In the genomic region with DNA sequence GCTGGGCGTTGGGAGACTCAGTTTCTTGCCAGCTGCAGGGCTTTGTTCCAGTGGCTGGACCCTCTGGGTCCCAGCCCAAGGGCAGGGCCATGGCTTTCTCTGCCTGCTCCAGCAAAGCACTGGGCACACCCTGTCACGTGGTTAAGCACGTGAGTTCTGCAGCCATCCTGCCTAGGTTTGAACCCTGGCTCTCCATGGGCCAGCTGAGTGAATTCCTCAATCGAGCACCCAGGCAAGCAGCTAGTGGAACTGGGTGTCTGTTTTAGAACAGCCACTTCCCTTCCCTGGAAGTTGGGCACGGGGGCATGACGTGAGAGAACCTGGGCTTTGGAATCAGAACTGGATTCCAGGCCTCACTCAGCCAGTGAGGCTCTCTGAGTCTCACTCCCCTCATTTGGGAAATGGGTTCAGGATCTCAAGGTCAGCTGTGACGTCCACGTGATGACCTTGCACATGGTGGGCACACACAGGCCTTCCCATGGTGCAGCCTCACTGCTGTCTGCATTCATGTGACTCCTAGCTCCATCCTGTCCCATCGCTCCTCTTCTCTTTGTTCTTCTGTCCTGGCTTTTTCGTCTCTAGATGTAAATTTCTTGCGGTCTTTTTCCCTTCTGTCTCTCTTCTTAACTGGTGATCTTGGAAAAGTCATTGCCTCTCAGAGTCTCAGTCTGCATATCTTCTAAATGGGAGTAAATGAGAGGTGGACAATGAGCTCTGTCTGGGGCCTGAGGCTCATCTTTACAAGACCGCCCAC, we compare ENCODE assay signal across 8 cellular contexts. TPM values are rescaled to one million over a fixed set of nuclear protein-coding genes. Genes with fewer than 3 reads are reported as not detected.
A peak's percentile ranks its signal among the peaks of the same experiment; 100 is the strongest.
DNase-seq lines count a peak whose midpoint lies in the region; ATAC-seq and TF ChIP-seq lines count a peak whose summit lies in the region.

No MANE protein-coding gene starts in this region.

- H3K4me1 ChIP-seq in esophagus squamous epithelium: peaks cover 23 to 57% (median 25%) of the 10 kb centered on the region in 3 donors

- intact Hi-C loops in activated CD4-positive, alpha-beta T cell treated with anti-CD3 and anti-CD28 coated beads for 36 hours (cut with DNase I, micrococcal nuclease): loop anchor here in 1 of 2 experiments (5.0 kb wide), 3 partner anchors 203 to 1148 kb away; a partner anchor contains a TSS
- intact Hi-C loops in esophagus squamous epithelium (cut with DNase I): no loop called here

- peaks cover 81% of the 10 kb centered on the region for H3K4me1 Mint-ChIP-seq in activated CD4-positive, alpha-beta T cell treated with anti-CD3 and anti-CD28 coated beads for 36 hours

- no peaks in the 10 kb centered on the region for H3K36me3 ChIP-seq in esophagus squamous epithelium

- no peak for ATAC-seq in activated CD4-positive, alpha-beta T cell treated with anti-CD3 and anti-CD28 coated beads for 36 hours
- ATAC-seq in stimulated activated naive CD8-positive, alpha-beta T cell treated with anti-CD3 and anti-CD28 coated beads, Interleukin-15, Interleukin-2, amounts not matched to agents 100 U/mL and 50 U/mL, for 24 hours: no peak
- no peak for ATAC-seq in HG02610 (IDR thresholded peaks at IDR 0.05; ENCODE audit: unreplicated experiment)

- no peaks in the 10 kb centered on the region for H3K27me3 Mint-ChIP-seq in activated CD4-positive, alpha-beta T cell treated with anti-CD3 and anti-CD28 coated beads for 36 hours

- peaks cover 0 to 41% (median 0%) of the 10 kb centered on the region in 4 donors for H3K27me3 ChIP-seq in esophagus squamous epithelium

- no peaks in the 10 kb centered on the region for H3K9me3 Mint-ChIP-seq in activated CD4-positive, alpha-beta T cell treated with anti-CD3 and anti-CD28 coated beads for 36 hours (ENCODE audit: low read depth)

- TF ChIP-seq POLR2A in esophagus squamous epithelium (IDR thresholded peaks at IDR 0.05): no peak

- peaks cover 3% of the 10 kb centered on the region for H3K36me3 Mint-ChIP-seq in activated CD4-positive, alpha-beta T cell treated with anti-CD3 and anti-CD28 coated beads for 36 hours (ENCODE audit: low read depth)

- TF ChIP-seq CTCF in esophagus squamous epithelium (IDR thresholded peaks at IDR 0.05): no peak

- H3K27ac Mint-ChIP-seq in activated CD4-positive, alpha-beta T cell treated with anti-CD3 and anti-CD28 coated beads for 36 hours: peak overlapping the region; percentile 99

- no peak overlapping the region for H3K4me3 ChIP-seq in esophagus squamous epithelium

- peak; percentile 59 for DNase-seq in activated CD4-positive, alpha-beta T cell treated with anti-CD3 and anti-CD28 coated beads for 36 hours
- no peak for DNase-seq in activated CD4-positive, alpha-beta T cell treated with anti-CD3 and anti-CD28 coated beads for 1 hour
- DNase-seq in UCSD-AML1 (lab: John Stamatoyannopoulos, UW; ENCODE audit: unreplicated experiment): peak; percentile 56
- no peak for DNase-seq in esophagus squamous epithelium (lab: John Stamatoyannopoulos, UW)
- DNase-seq in stimulated activated naive CD8-positive, alpha-beta T cell treated with anti-CD3 and anti-CD28 coated beads, Interleukin-15, Interleukin-2, amounts not matched to agents 100 U/mL and 50 U/mL, for 24 hours: peak; percentile 54
- no peak for DNase-seq in GM03348 (ENCODE audit: low spot score)
- no peak for DNase-seq in C1 segment of cervical spinal cord (lab: John Stamatoyannopoulos, UW)

- H3K9me3 ChIP-seq in esophagus squamous epithelium: no peaks in the 10 kb centered on the region

- 71 to 79% methylated on average over 8 of the region's 12 CpGs for WGBS in esophagus squamous epithelium, 2 donors

- peak overlapping the region; percentile 68 for H3K4me3 Mint-ChIP-seq in activated CD4-positive, alpha-beta T cell treated with anti-CD3 and anti-CD28 coated beads for 36 hours

- H3K27ac ChIP-seq in esophagus squamous epithelium: peak overlapping the region in 3 of 4 donors; percentile 11 to 71 (median 29)

- POLR2A ChIA-PET in activated CD4-positive, alpha-beta T cell treated with anti-CD3 and anti-CD28 coated beads for 36 hours (lab: Charles Lee): no interaction called here

- CTCF ChIA-PET in activated CD4-positive, alpha-beta T cell treated with anti-CD3 and anti-CD28 coated beads for 36 hours (lab: Charles Lee): interaction anchor here (0.6 to 5.0 kb wide), 16 partner anchors 9 to 406 kb away, joined by 3 to 30 read pairs (median 3); no protein-coding TSS in a partner anchor

RNA-seq across cellular contexts. Expression of a gene that starts 45.9 kb away (rescaled TPM):
- total RNA-seq in activated CD4-positive, alpha-beta T cell treated with anti-CD3 and anti-CD28 coated beads for 36 hours: 10 to 100 TPM; 17.3 to 22.0 TPM
- 1 to 10 TPM; 1.5 to 5.1 (median 3.0) TPM for total RNA-seq in esophagus squamous epithelium

Comparison
In these comparisons a context has a peak if more than half of its experiments do, and no peak if none do; other contexts are left out.
1. DNase-seq: peak in activated CD4-positive, alpha-beta T cell treated with anti-CD3 and anti-CD28 coated beads for 36 hours (single experiment), UCSD-AML1 (single experiment) and stimulated activated naive CD8-positive, alpha-beta T cell treated with anti-CD3 and anti-CD28 coated beads, Interleukin-15, Interleukin-2, amounts not matched to agents 100 U/mL and 50 U/mL, for 24 hours (single experiment); none in activated CD4-positive, alpha-beta T cell treated with anti-CD3 and anti-CD28 coated beads for 1 hour (single experiment), esophagus squamous epithelium (single experiment), GM03348 (single experiment) and C1 segment of cervical spinal cord (0 of 14).